Comparison of ENCODE assay signal across 8 cellular contexts in the genomic region with DNA sequence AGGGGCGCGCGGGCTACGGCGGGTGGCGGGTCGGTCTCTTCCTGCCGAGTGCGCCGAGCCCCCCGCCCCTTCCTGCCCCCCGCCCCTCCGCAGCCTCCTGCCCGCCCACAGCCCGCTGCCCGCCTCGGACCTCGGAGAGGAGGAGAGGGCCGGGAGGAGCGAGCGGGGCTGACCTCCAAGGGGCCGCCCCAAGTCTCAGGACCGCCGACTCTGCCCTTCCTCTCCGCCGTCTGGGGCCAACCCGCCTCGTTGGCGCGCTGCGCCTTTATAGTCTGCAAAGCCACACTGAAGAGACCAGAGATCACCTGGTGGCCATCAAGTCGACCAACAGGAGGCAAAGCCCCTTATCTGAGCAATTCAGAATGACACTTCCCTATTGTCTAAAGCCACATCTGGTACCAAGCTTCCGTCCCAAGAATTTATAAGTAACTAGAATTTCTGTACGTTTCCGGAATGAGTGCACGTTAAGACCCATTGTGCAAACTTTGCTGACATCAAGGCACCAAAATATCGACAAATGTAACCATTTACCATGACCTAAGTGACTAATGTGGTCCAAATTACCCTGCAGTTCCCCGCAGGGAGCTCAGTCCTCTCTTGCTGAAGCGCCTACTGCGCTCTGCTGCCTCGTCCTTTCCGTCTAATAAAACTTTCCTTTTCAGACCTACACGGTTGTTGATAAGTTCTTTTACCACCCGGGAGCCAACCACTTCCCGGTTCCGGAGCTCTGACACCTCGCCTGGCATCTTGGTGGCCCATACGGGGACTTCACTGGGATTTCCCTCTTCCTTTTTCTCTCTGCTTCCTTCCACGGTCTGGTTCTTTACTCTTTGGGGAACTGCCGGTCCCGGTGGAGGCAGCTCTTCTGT. TPM values are rescaled to one million over a fixed set of nuclear protein-coding genes. Genes with fewer than 3 reads are reported as not detected.
DNase-seq lines count a peak whose midpoint lies in the region; ATAC-seq and TF ChIP-seq lines count a peak whose summit lies in the region.

A gene (minus strand): TSS at position 38 of the 869 bp plus-strand sequence. CDS start 55 bp downstream, outside the sequence.

- H3K36me3 ChIP-seq in mammary epithelial cell (ENCODE audit: insufficient read depth, low read length) (no peaks in the 10 kb centered on the region), mucosa of descending colon (ENCODE audit: low read depth) (no peaks in the 10 kb centered on the region), tibial artery (no peaks in the 10 kb centered on the region)

- intact Hi-C loops in mammary epithelial cell (cut with micrococcal nuclease) (no loop called here), mucosa of descending colon (cut with DNase I, micrococcal nuclease) (no loop called here), tibial artery (cut with DNase I; ENCODE audit: low total_unique reads) (no loop called here)

- H3K4me1 ChIP-seq in mammary epithelial cell (ENCODE audit: insufficient read depth, low read length) (peaks cover 6% of the 10 kb centered on the region), mucosa of descending colon (ENCODE audit: low read depth) (peaks cover 16% of the 10 kb centered on the region), tibial artery (peaks cover 0 to 23% (median 18%) of the 10 kb centered on the region in 4 donors)

- H3K27me3 ChIP-seq in mammary epithelial cell (ENCODE audit: insufficient read depth, low read length): peaks cover 27% of the 10 kb centered on the region
- peaks cover 0 to 100% of the 10 kb centered on the region in 2 donors for H3K27me3 ChIP-seq in tibial artery

- WGBS in mammary epithelial cell (ENCODE audit: low coverage, missing lambda C conversion rate): 15% methylated on average over 25 of the region's 51 CpGs

- ATAC-seq in GM21447 (IDR thresholded peaks at IDR 0.05; ENCODE audit: unreplicated experiment): peak; percentile 54
- peak; percentile 60 for ATAC-seq in mucosa of descending colon
- ATAC-seq in GM21526 (IDR thresholded peaks at IDR 0.05; ENCODE audit: low FRiP score, unreplicated experiment): no peak

- no peak for TF ChIP-seq CTCF in mammary epithelial cell (conservative IDR thresholded peaks at IDR 0.05 in 1 of 2, IDR thresholded peaks at IDR 0.05 in 1 of 2; ENCODE audit: extremely low read depth in 1 of 2, insufficient read depth in 1 of 2, low read depth in 1 of 2, low read length in 2 of 2)
- TF ChIP-seq CTCF in mucosa of descending colon (IDR thresholded peaks at IDR 0.05): no peak
- no peak for TF ChIP-seq CTCF in tibial artery (IDR thresholded peaks at IDR 0.05)

- H4K20me1 ChIP-seq in mammary epithelial cell (ENCODE audit: insufficient read depth, low read length): no peaks in the 10 kb centered on the region

- H2AFZ ChIP-seq in mammary epithelial cell (ENCODE audit: low read depth, low read length): no peak within 1 kb of the TSS

- dilution Hi-C loops in mammary epithelial cell (cut with HindIII; ENCODE audit: low sequenced_read_pairs): loop anchor here (5.0 kb wide), 1 partner anchor 89 kb away; no protein-coding TSS in a partner anchor

- BruUV-seq in mammary epithelial cell (replicated peaks; lab: Mats Ljungman, UMichigan): no TSS peak

- CTCF ChIA-PET in mammary epithelial cell (lab: Charles Lee; ENCODE audit: low non-redundant PET): interaction anchor here (0.6 kb wide), 1 partner anchor 857 kb away, joined by 5 read pairs; no protein-coding TSS in a partner anchor

- no peaks in the 10 kb centered on the region for H3K79me2 ChIP-seq in mammary epithelial cell (ENCODE audit: insufficient read depth, low read length)

- peaks cover 5% of the 10 kb centered on the region for H3K9me3 ChIP-seq in mammary epithelial cell (replicated peaks; ENCODE audit: insufficient read depth, low read length)
- H3K9me3 ChIP-seq in mucosa of descending colon: no peaks in the 10 kb centered on the region
- H3K9me3 ChIP-seq in tibial artery: no peaks in the 10 kb centered on the region

- in situ Hi-C loops in mammary epithelial cell (cut with MboI; ENCODE audit: low sequenced_read_pairs in 2 of 2): no loop called here

- H3K4me3 ChIP-seq in mammary epithelial cell (replicated peaks in 1 of 3; ENCODE audit: insufficient read depth in 1 of 3, low read depth in 2 of 3, low read length in 3 of 3) (peak within 1 kb of the TSS in 1 of 3 experiments; percentile 26), mucosa of descending colon (no peak within 1 kb of the TSS), tibial artery (peak within 1 kb of the TSS in 1 of 2 donors; percentile 27)

- H3K27ac ChIP-seq in mammary epithelial cell (ENCODE audit: insufficient read depth, low read depth, low read length) (no peak within 1 kb of the TSS), tibial artery (no peak within 1 kb of the TSS)

- DNase-seq in Daoy (ENCODE audit: low read depth) (peak; percentile 38), NCI-H2227 treated with DMSO at 0.1 percent for 48 hours (lab: John Stamatoyannopoulos, UW) (peak; percentile 62), mammary epithelial cell (no peak), mucosa of descending colon (no peak), AG08395 (ENCODE audit: low spot score) (no peak), tibial artery (no peak)

- peak within 1 kb of the TSS; percentile 45 for H3K4me2 ChIP-seq in mammary epithelial cell (ENCODE audit: insufficient read depth, low read depth, low read length)

- H3K9ac ChIP-seq in mammary epithelial cell (ENCODE audit: insufficient read depth, low read length): no peak within 1 kb of the TSS

RNA-seq across cellular contexts. Expression of the gene that starts here (rescaled TPM):
- 2.0 and 2.7 TPM in 2 replicates for total RNA-seq in Daoy (2014; rRNA removed; shearing (Covaris generic))
- total RNA-seq in mammary epithelial cell (under 1 TPM in 1 of 2 donors, not detected in 1; under 0.01 TPM), mucosa of descending colon (1 to 10 TPM in 2 of 3 donors, not detected in 1; 1.7 to 7.1 TPM)
- polyA plus RNA-seq in mammary epithelial cell: not detected
- polyA minus RNA-seq in mammary epithelial cell: not detected

Comparison
In these comparisons a context has a peak if more than half of its experiments do, and no peak if none do; other contexts are left out.
1. DNase-seq: peak in Daoy (single experiment) and NCI-H2227 treated with DMSO at 0.1 percent for 48 hours (single experiment); none in mammary epithelial cell (single experiment), mucosa of descending colon (0 of 3), AG08395 (single experiment) and tibial artery (0 of 2).